In the genomic region with DNA sequence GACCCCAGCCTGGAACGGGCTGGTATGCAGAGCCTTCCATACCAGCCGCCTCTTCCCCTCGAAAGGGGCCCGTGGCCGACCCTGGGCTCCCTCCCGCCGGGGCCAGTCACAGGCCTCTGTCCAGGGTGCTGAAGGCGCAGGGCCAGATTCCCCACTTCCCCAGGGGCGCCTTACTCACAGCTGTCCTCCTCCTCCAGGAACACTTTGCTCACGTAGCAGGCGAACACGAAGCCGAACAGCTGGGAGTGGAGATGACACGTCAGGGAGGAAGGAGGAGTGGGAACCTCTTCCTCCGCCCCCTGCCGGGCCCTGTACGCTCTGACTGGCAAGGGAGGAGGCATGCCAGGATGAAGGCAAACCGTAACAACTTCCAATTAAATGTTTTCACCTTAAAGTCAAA, we compare ENCODE assay signal across 1 cellular context.
TF ChIP-seq lines count a peak whose summit lies in the region.

No MANE protein-coding gene starts in this region.

TF ChIP-seq in HepG2, 621 proteins besides CTCF, POLR2A, EP300 and RAD21 (continued from another document):
- TF ChIP-seq, protein P1, sequence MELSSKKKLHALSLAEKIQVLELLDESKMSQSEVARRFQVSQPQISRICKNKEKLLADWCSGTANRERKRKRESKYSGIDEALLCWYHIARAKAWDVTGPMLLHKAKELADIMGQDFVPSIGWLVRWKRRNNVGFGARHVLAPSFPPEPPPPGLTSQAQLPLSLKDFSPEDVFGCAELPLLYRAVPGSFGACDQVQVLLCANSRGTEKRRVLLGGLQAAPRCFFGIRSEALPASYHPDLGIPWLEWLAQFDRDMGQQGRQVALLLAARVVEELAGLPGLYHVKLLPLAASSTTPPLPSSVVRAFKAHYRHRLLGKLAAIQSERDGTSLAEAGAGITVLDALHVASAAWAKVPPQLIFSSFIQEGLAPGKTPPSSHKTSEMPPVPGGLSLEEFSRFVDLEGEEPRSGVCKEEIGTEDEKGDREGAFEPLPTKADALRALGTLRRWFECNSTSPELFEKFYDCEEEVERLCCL (CRISPR knock-in tag; IDR thresholded peaks at IDR 0.05; ENCODE audit: borderline replicate concordance), result peak; percentile 83; the same call in 1 of the 2 replicates
- TF ChIP-seq ZNF264 (CRISPR knock-in tag; IDR thresholded peaks at IDR 0.05), result no peak
- TF ChIP-seq, protein P2, sequence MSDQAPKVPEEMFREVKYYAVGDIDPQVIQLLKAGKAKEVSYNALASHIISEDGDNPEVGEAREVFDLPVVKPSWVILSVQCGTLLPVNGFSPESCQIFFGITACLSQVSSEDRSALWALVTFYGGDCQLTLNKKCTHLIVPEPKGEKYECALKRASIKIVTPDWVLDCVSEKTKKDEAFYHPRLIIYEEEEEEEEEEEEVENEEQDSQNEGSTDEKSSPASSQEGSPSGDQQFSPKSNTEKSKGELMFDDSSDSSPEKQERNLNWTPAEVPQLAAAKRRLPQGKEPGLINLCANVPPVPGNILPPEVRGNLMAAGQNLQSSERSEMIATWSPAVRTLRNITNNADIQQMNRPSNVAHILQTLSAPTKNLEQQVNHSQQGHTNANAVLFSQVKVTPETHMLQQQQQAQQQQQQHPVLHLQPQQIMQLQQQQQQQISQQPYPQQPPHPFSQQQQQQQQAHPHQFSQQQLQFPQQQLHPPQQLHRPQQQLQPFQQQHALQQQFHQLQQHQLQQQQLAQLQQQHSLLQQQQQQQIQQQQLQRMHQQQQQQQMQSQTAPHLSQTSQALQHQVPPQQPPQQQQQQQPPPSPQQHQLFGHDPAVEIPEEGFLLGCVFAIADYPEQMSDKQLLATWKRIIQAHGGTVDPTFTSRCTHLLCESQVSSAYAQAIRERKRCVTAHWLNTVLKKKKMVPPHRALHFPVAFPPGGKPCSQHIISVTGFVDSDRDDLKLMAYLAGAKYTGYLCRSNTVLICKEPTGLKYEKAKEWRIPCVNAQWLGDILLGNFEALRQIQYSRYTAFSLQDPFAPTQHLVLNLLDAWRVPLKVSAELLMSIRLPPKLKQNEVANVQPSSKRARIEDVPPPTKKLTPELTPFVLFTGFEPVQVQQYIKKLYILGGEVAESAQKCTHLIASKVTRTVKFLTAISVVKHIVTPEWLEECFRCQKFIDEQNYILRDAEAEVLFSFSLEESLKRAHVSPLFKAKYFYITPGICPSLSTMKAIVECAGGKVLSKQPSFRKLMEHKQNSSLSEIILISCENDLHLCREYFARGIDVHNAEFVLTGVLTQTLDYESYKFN (CRISPR knock-in tag; conservative IDR thresholded peaks at IDR 0.05), result no peak
- TF ChIP-seq SOX5 (CRISPR knock-in tag; IDR thresholded peaks at IDR 0.05; ENCODE audit: borderline replicate concordance), result no peak; the same call in 1 of the 2 replicates
- TF ChIP-seq, protein P3, sequence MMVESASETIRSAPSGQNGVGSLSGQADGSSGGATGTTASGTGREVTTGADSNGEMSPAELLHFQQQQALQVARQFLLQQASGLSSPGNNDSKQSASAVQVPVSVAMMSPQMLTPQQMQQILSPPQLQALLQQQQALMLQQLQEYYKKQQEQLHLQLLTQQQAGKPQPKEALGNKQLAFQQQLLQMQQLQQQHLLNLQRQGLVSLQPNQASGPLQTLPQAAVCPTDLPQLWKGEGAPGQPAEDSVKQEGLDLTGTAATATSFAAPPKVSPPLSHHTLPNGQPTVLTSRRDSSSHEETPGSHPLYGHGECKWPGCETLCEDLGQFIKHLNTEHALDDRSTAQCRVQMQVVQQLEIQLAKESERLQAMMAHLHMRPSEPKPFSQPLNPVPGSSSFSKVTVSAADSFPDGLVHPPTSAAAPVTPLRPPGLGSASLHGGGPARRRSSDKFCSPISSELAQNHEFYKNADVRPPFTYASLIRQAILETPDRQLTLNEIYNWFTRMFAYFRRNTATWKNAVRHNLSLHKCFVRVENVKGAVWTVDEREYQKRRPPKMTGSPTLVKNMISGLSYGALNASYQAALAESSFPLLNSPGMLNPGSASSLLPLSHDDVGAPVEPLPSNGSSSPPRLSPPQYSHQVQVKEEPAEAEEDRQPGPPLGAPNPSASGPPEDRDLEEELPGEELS (CRISPR knock-in tag; IDR thresholded peaks at IDR 0.05), result no peak
- TF ChIP-seq ZMAT3 (CRISPR knock-in tag; conservative IDR thresholded peaks at IDR 0.05), result peak; percentile 92
- TF ChIP-seq ZSCAN20 (CRISPR knock-in tag; IDR thresholded peaks at IDR 0.05; ENCODE audit: borderline replicate concordance), result no peak
- TF ChIP-seq ZNF776 (CRISPR knock-in tag; IDR thresholded peaks at IDR 0.05), result peak; percentile 75; the same call in 1 of the 2 replicates
- peak; percentile 74; the same call in 1 of the 2 replicates for TF ChIP-seq KDM4B (CRISPR knock-in tag; IDR thresholded peaks at IDR 0.05)
- peak; percentile 88 for TF ChIP-seq ZNF546 (CRISPR knock-in tag; conservative IDR thresholded peaks at IDR 0.05)
- TF ChIP-seq MAFK (conservative IDR thresholded peaks at IDR 0.05 in 1 of 2, IDR thresholded peaks at IDR 0.05 in 1 of 2; ENCODE audit: low read length in 2 of 2), result no peak
- TF ChIP-seq RBFOX2 (IDR thresholded peaks at IDR 0.05; ENCODE audit: low read depth, low read length), result no peak
- TF ChIP-seq ZNF383 (CRISPR knock-in tag; IDR thresholded peaks at IDR 0.05; ENCODE audit: borderline replicate concordance), result no peak
- TF ChIP-seq ATM (IDR thresholded peaks at IDR 0.05; ENCODE audit: borderline replicate concordance), result no peak
